Comparison of ENCODE assay signal across 1 cellular context in genomic region chr12:124754491-124754890, GRCh38.
TF ChIP-seq lines count a peak whose summit lies in the region.

No MANE protein-coding gene starts in this region.

TF ChIP-seq in GM23338, 12 proteins besides CTCF, POLR2A, EP300 and RAD21 (continued from another document):
- TF ChIP-seq REST (IDR thresholded peaks at IDR 0.05; ENCODE audit: unreplicated experiment) (no peak), EZH2phosphoT487 (IDR thresholded peaks at IDR 0.05; ENCODE audit: unreplicated experiment) (no peak), ZNF114 (CRISPR knock-in tag; IDR thresholded peaks at IDR 0.05) (no peak), CREB1 (CRISPR knock-in tag; IDR thresholded peaks at IDR 0.05; ENCODE audit: low read depth) (no peak), POLR2AphosphoS5 (IDR thresholded peaks at IDR 0.05; ENCODE audit: low read depth) (no peak), STAT1 (IDR thresholded peaks at IDR 0.05; ENCODE audit: unreplicated experiment) (no peak), NANOG (IDR thresholded peaks at IDR 0.05; ENCODE audit: borderline replicate concordance) (no peak), ZNF331 (CRISPR knock-in tag; IDR thresholded peaks at IDR 0.05; ENCODE audit: low read depth) (no peak), ETS1 (IDR thresholded peaks at IDR 0.05) (no peak)
